In genomic region chr4:40276541-40276940, GRCh38 we compare ENCODE assay signal across 34 cellular contexts. TPM values are rescaled to one million over a fixed set of nuclear protein-coding genes. Genes with fewer than 3 reads are reported as not detected.
"Had no signal": no experiment of that assay in that cellular context is flagged by ENCODE, and none has a peak within 500 bp of the region (broad histone marks: within the 10 kb centered on the region; RNA-seq: fewer than 3 reads in every experiment).

No MANE protein-coding gene starts in this region.

- H3K36me3 Mint-ChIP-seq: activated CD4-positive, alpha-beta memory T cell treated with anti-CD3 and anti-CD28 coated beads for 36 hours had no signal

- H3K27ac Mint-ChIP-seq: activated B cell treated with CpG ODN at 0.5 μM for 24 hours; activated CD4-positive, alpha-beta memory T cell treated with anti-CD3 and anti-CD28 coated beads for 36 hours; activated naive CD4-positive, alpha-beta T cell treated with anti-CD3 and anti-CD28 coated beads for 36 hours; activated naive CD4-positive, alpha-beta T cell treated with anti-CD3 and anti-CD28 coated beads, Interleukin-2, amount 50 U/mL, for 72 hours; activated T-helper 1 cell treated with anti-CD3 and anti-CD28 coated beads, Interleukin-12 subunit alpha, Interleukin-12 subunit beta, Interleukin-2, Interleukin-4 antibody, amounts not matched to agents 30 ng/mL and 10 ng/mL and 1 ng/mL, durations not matched to agents 14 hours and 24 hours and 36 hours had no signal

- H3K27ac ChIP-seq: brain microvascular endothelial cell, VCaP had no signal

- H3K4me3 Mint-ChIP-seq: activated B cell treated with CpG ODN at 0.5 μM for 24 hours; activated CD4-positive, alpha-beta memory T cell treated with anti-CD3 and anti-CD28 coated beads for 36 hours; activated naive CD4-positive, alpha-beta T cell treated with anti-CD3 and anti-CD28 coated beads for 36 hours; activated T-cell treated with anti-CD3 and anti-CD28 coated beads, Interleukin-2, amount 50 U/mL, for 4 hours; activated T-helper 1 cell treated with anti-CD3 and anti-CD28 coated beads, Interleukin-12 subunit alpha, Interleukin-12 subunit beta, Interleukin-2, Interleukin-4 antibody, amounts not matched to agents 30 ng/mL and 10 ng/mL and 1 ng/mL, durations not matched to agents 14 hours and 24 hours and 36 hours had no signal

- ATAC-seq: activated naive CD4-positive, alpha-beta T cell treated with anti-CD3 and anti-CD28 coated beads, Interleukin-2, amount 50 U/mL, for 72 hours; activated T-cell treated with anti-CD3 and anti-CD28 coated beads, Interleukin-2, amount 50 U/mL, for 4 hours; Panc1; SK-N-SH treated with all-trans-retinoic acid at 6 μM for 48 hours had no signal

- H3K9me3 Mint-ChIP-seq: activated T-cell treated with anti-CD3 and anti-CD28 coated beads, Interleukin-2, amount 50 U/mL, for 4 hours had no signal

- H3K27me3 Mint-ChIP-seq: activated B cell treated with CpG ODN at 0.5 μM for 24 hours; activated CD4-positive, alpha-beta memory T cell treated with anti-CD3 and anti-CD28 coated beads for 36 hours had no signal

- DNase-seq: activated B cell treated with CpG ODN at 0.5 μM for 24 hours; activated CD4-positive, alpha-beta memory T cell treated with anti-CD3 and anti-CD28 coated beads for 36 hours; activated CD4-positive, alpha-beta T cell treated with anti-CD3 and anti-CD28 coated beads for 4 hours; activated CD4-positive, alpha-beta T cell treated with anti-CD3 and anti-CD28 coated beads, Interleukin-2, amount 50 U/mL, for 1 hour; activated CD4-positive, CD25-positive, alpha-beta regulatory T cell treated with anti-CD3 and anti-CD28 coated beads, Interleukin-2, amount 50 U/mL, for 72 hours; activated CD8-positive, alpha-beta memory T cell treated with anti-CD3 and anti-CD28 coated beads, Interleukin-2, amount 50 U/mL, for 4 hours; activated gamma-delta T cell treated with Interleukin-2 at 50 U/mL for 16 hours; activated naive CD4-positive, alpha-beta T cell treated with anti-CD3 and anti-CD28 coated beads for 36 hours; activated T-cell treated with anti-CD3 and anti-CD28 coated beads for 4 hours; activated T-cell treated with anti-CD3 and anti-CD28 coated beads, Interleukin-2, amount 50 U/mL, for 4 hours; amniotic stem cell; aorta; brain microvascular endothelial cell; central memory CD4-positive, alpha-beta T cell; NCI-H1092; NCI-H1436 treated with DMSO at 0.1 percent for 48 hours; NCI-H1694 treated with DMSO at 0.1 percent for 48 hours; NCI-H2029; NCI-H345; NCI-H524 treated with DMSO at 0.1 percent for 48 hours; NK-92 treated with Interleukin-12 subunit alpha and Interleukin-12 subunit beta, amount 100 ng/mL, for 24 hours; SIG-M5; SW 1271; T-helper 1 cell; T-helper 2 cell; T-helper 9 cell had no signal

- H3K27me3 ChIP-seq: brain microvascular endothelial cell had no signal

- H3K36me3 ChIP-seq: brain microvascular endothelial cell had no signal

RNA-seq across cellular contexts. Expression of gene CHRNA9, which starts 58.6 kb away (rescaled TPM):
- total RNA-seq: activated naive CD4-positive, alpha-beta T cell treated with anti-CD3 and anti-CD28 coated beads for 36 hours; activated naive CD4-positive, alpha-beta T cell treated with anti-CD3 and anti-CD28 coated beads, Interleukin-2, amount 50 U/mL, for 72 hours; activated T-cell treated with anti-CD3 and anti-CD28 coated beads, Interleukin-2, amount 50 U/mL, for 4 hours; activated T-helper 1 cell treated with anti-CD3 and anti-CD28 coated beads, Interleukin-12 subunit alpha, Interleukin-12 subunit beta, Interleukin-2, Interleukin-4 antibody, amounts not matched to agents 30 ng/mL and 10 ng/mL and 1 ng/mL, durations not matched to agents 14 hours and 24 hours and 36 hours; aorta; cerebellum; NCI-H460; SK-MEL-5 had no signal
- polyA plus RNA-seq: aorta had no signal
